ENCODE assay signal across 26 cellular contexts in genomic region chrX:128425546-128425945, GRCh38.
"Had no signal": no experiment of that assay in that cellular context is flagged by ENCODE, and none has a peak within 500 bp of the region (broad histone marks: within the 10 kb centered on the region; RNA-seq: fewer than 3 reads in every experiment).

No MANE protein-coding gene starts in this region.

- ATAC-seq: stimulated activated effector memory CD8-positive, alpha-beta T cell treated with anti-CD3 and anti-CD28 coated beads, Interleukin-12 subunit alpha, Interleukin-12 subunit beta, amount 100 ng/mL, for 72 hours; stimulated activated memory B cell treated with anti-CD40 and anti-IgM and Interleukin-4, amounts not matched to agents 10 μg/mL and 1 μg/mL and 100 μg/mL, for 72 hours; stimulated activated naive B cell treated with anti-CD40 and anti-IgM and Interleukin-4, amounts not matched to agents 10 μg/mL and 1 μg/mL and 100 μg/mL, for 72 hours; stimulated activated naive CD8-positive, alpha-beta T cell treated with anti-CD3 and anti-CD28 coated beads, Interleukin-15, amount 100 ng/mL, for 72 hours; stimulated activated naive CD8-positive, alpha-beta T cell treated with anti-CD3 and anti-CD28 coated beads, Interleukin-15, Interleukin-2, amounts not matched to agents 100 U/mL and 50 U/mL, for 24 hours; upper lobe of right lung had no signal

- H3K4me1 ChIP-seq: stomach, suprapubic skin, testis, thyroid gland, tibial artery, tibial nerve, transverse colon, upper lobe of left lung, upper lobe of right lung, uterus, vagina had no signal

- DNase-seq: stimulated activated CD4-positive, alpha-beta T cell treated with anti-CD3 and anti-CD28 coated beads, Interleukin-2, amount 100 ng/mL, for 48 hours; stimulated activated CD4-positive, alpha-beta T cell treated with anti-CD3 and anti-CD28 coated beads, Interleukin-4, amount 100 ng/mL, for 1 hour; stimulated activated CD4-positive, alpha-beta T cell treated with anti-CD3 and anti-CD28 coated beads, Interleukin-4, amount 100 ng/mL, for 24 hours; stimulated activated CD4-positive, alpha-beta T cell treated with anti-CD3 and anti-CD28 coated beads, Interleukin-4, amount 100 ng/mL, for 4 hours; stimulated activated CD8-positive, alpha-beta memory T cell treated with anti-CD3 and anti-CD28 coated beads, Interleukin-4, amount 100 ng/mL, for 48 hours; stimulated activated naive B cell treated with anti-CD40 and anti-IgM and Interleukin-4, amounts not matched to agents 10 μg/mL and 1 μg/mL and 100 μg/mL, for 72 hours; stimulated activated naive CD4-positive, alpha-beta T cell; stimulated activated naive CD4-positive, alpha-beta T cell treated with Interleukin-2 at 50 U/mL for 16 hours; stimulated activated naive CD8-positive, alpha-beta T cell treated with anti-CD3 and anti-CD28 coated beads, Interleukin-15, amount 100 ng/mL, for 72 hours; stimulated activated naive CD8-positive, alpha-beta T cell treated with anti-CD3 and anti-CD28 coated beads, Interleukin-15, Interleukin-2, amounts not matched to agents 100 U/mL and 50 U/mL, for 24 hours; stomach; substantia nigra; testis; thyroid gland; tibial artery; transverse colon; trophoblast cell; upper lobe of left lung; upper lobe of right lung; uterus had no signal

- H3K4me3 ChIP-seq: stomach, suprapubic skin, testis, thoracic aorta, thyroid gland, tibial artery, tibial nerve, transverse colon, upper lobe of left lung, upper lobe of right lung, uterus, vagina had no signal

- H3K9me3 ChIP-seq: stomach, suprapubic skin, testis, thoracic aorta, thyroid gland, tibial artery, tibial nerve, transverse colon, upper lobe of left lung, upper lobe of right lung, uterus, vagina had no signal

- H3K27ac ChIP-seq: stomach, suprapubic skin, testis, thoracic aorta, thyroid gland, tibial artery, tibial nerve, transverse colon, upper lobe of left lung, upper lobe of right lung, uterus, vagina had no signal

- H3K27me3 ChIP-seq: stomach, suprapubic skin, testis, thyroid gland, tibial artery, tibial nerve, transverse colon, upper lobe of left lung, upper lobe of right lung, uterus, vagina had no signal

- H3K36me3 ChIP-seq: stomach, suprapubic skin, thoracic aorta, thyroid gland, tibial artery, tibial nerve, transverse colon, upper lobe of left lung, upper lobe of right lung, uterus, vagina had no signal
